In genomic region chr1:24643362-24644346, GRCh38 we compare ENCODE assay signal across 1 cellular context.
A peak's percentile ranks its signal among the peaks of the same experiment; 100 is the strongest.
TF ChIP-seq lines count a peak whose summit lies in the region.

No MANE protein-coding gene starts in this region.

TF ChIP-seq in HepG2, 621 proteins besides CTCF, POLR2A, EP300 and RAD21 (continued from another document):
- TF ChIP-seq, protein P1, sequence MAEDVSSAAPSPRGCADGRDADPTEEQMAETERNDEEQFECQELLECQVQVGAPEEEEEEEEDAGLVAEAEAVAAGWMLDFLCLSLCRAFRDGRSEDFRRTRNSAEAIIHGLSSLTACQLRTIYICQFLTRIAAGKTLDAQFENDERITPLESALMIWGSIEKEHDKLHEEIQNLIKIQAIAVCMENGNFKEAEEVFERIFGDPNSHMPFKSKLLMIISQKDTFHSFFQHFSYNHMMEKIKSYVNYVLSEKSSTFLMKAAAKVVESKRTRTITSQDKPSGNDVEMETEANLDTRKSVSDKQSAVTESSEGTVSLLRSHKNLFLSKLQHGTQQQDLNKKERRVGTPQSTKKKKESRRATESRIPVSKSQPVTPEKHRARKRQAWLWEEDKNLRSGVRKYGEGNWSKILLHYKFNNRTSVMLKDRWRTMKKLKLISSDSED (CRISPR knock-in tag; IDR thresholded peaks at IDR 0.05) = no peak
- no peak for TF ChIP-seq ISX (CRISPR knock-in tag; conservative IDR thresholded peaks at IDR 0.05)
- TF ChIP-seq HMGA1 (CRISPR knock-in tag; conservative IDR thresholded peaks at IDR 0.05) = no peak
- TF ChIP-seq ZSCAN9 (CRISPR knock-in tag; IDR thresholded peaks at IDR 0.05; ENCODE audit: borderline replicate concordance) = no peak
- TF ChIP-seq, protein P2, sequence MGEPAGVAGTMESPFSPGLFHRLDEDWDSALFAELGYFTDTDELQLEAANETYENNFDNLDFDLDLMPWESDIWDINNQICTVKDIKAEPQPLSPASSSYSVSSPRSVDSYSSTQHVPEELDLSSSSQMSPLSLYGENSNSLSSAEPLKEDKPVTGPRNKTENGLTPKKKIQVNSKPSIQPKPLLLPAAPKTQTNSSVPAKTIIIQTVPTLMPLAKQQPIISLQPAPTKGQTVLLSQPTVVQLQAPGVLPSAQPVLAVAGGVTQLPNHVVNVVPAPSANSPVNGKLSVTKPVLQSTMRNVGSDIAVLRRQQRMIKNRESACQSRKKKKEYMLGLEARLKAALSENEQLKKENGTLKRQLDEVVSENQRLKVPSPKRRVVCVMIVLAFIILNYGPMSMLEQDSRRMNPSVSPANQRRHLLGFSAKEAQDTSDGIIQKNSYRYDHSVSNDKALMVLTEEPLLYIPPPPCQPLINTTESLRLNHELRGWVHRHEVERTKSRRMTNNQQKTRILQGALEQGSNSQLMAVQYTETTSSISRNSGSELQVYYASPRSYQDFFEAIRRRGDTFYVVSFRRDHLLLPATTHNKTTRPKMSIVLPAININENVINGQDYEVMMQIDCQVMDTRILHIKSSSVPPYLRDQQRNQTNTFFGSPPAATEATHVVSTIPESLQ (CRISPR knock-in tag; conservative IDR thresholded peaks at IDR 0.05) = no peak
- no peak for TF ChIP-seq ZNF256 (CRISPR knock-in tag; conservative IDR thresholded peaks at IDR 0.05)
- TF ChIP-seq ZNF274 (CRISPR knock-in tag; IDR thresholded peaks at IDR 0.05) = no peak
- no peak for TF ChIP-seq ZNF510 (CRISPR knock-in tag; IDR thresholded peaks at IDR 0.05; ENCODE audit: low read depth)
- peak; percentile 74; the same call in 1 of the 2 replicates for TF ChIP-seq ZFX (CRISPR knock-in tag; IDR thresholded peaks at IDR 0.05; ENCODE audit: low read depth)
- TF ChIP-seq ZNF703 (CRISPR knock-in tag; IDR thresholded peaks at IDR 0.05; ENCODE audit: borderline replicate concordance) = 0 out of 2 replicates have a peak, but pooled peaks have one; percentile 39
- TF ChIP-seq, protein P3, sequence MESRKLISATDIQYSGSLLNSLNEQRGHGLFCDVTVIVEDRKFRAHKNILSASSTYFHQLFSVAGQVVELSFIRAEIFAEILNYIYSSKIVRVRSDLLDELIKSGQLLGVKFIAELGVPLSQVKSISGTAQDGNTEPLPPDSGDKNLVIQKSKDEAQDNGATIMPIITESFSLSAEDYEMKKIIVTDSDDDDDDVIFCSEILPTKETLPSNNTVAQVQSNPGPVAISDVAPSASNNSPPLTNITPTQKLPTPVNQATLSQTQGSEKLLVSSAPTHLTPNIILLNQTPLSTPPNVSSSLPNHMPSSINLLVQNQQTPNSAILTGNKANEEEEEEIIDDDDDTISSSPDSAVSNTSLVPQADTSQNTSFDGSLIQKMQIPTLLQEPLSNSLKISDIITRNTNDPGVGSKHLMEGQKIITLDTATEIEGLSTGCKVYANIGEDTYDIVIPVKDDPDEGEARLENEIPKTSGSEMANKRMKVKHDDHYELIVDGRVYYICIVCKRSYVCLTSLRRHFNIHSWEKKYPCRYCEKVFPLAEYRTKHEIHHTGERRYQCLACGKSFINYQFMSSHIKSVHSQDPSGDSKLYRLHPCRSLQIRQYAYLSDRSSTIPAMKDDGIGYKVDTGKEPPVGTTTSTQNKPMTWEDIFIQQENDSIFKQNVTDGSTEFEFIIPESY (CRISPR knock-in tag; IDR thresholded peaks at IDR 0.05) = no peak
- no peak for TF ChIP-seq SNAPC4 (CRISPR knock-in tag; IDR thresholded peaks at IDR 0.05)
- no peak for TF ChIP-seq ONECUT2 (CRISPR knock-in tag; IDR thresholded peaks at IDR 0.05)
- no peak for TF ChIP-seq PLRG1 (conservative IDR thresholded peaks at IDR 0.05)
- TF ChIP-seq ZNF773 (CRISPR knock-in tag; IDR thresholded peaks at IDR 0.05; ENCODE audit: borderline replicate concordance) = no peak
- peak; percentile 9 for TF ChIP-seq ZNF407 (CRISPR knock-in tag; IDR thresholded peaks at IDR 0.05; ENCODE audit: not compliant biosample characterization)
- TF ChIP-seq MEIS1 (CRISPR knock-in tag; IDR thresholded peaks at IDR 0.05; ENCODE audit: borderline replicate concordance) = no peak
- TF ChIP-seq ZSCAN30 (CRISPR knock-in tag; IDR thresholded peaks at IDR 0.05) = no peak
- no peak for TF ChIP-seq ZNF781 (CRISPR knock-in tag; IDR thresholded peaks at IDR 0.05; ENCODE audit: borderline replicate concordance, not compliant biosample characterization)
- TF ChIP-seq HES4 (CRISPR knock-in tag; IDR thresholded peaks at IDR 0.05; ENCODE audit: borderline replicate concordance) = 0 out of 2 replicates have a peak, but pooled peaks have one; percentile 47
- TF ChIP-seq CBX1 (IDR thresholded peaks at IDR 0.05; ENCODE audit: low read depth) = no peak
- no peak for TF ChIP-seq SMAD1 (CRISPR knock-in tag; IDR thresholded peaks at IDR 0.05; ENCODE audit: borderline replicate concordance, low read depth)
- no peak for TF ChIP-seq ZMYM4 (CRISPR knock-in tag; IDR thresholded peaks at IDR 0.05)
- no peak; the same call in 1 of the 2 replicates for TF ChIP-seq ZNF841 (CRISPR knock-in tag; IDR thresholded peaks at IDR 0.05; ENCODE audit: borderline replicate concordance)
- TF ChIP-seq ZNF768 (CRISPR knock-in tag; IDR thresholded peaks at IDR 0.05) = peak; percentile 33; the same call in 1 of the 2 replicates
- no peak for TF ChIP-seq KAT2B (IDR thresholded peaks at IDR 0.05; ENCODE audit: borderline replicate concordance, low read depth, low read length)
- TF ChIP-seq SRSF4 (IDR thresholded peaks at IDR 0.05; ENCODE audit: low read depth, low read length, poor library complexity, severe bottlenecking) = no peak
- peak; percentile 13; the same call in 1 of the 2 replicates for TF ChIP-seq ZBTB4 (CRISPR knock-in tag; IDR thresholded peaks at IDR 0.05; ENCODE audit: borderline replicate concordance)
- TF ChIP-seq ZNF557 (CRISPR knock-in tag; IDR thresholded peaks at IDR 0.05) = no peak
- TF ChIP-seq ZBTB38 (CRISPR knock-in tag; IDR thresholded peaks at IDR 0.05) = 0 out of 2 replicates have a peak, but pooled peaks have one; percentile 8
- peak; percentile 2; the same call in 1 of the 2 replicates for TF ChIP-seq ZNF329 (CRISPR knock-in tag; IDR thresholded peaks at IDR 0.05; ENCODE audit: low read depth)
- TF ChIP-seq ZNF709 (CRISPR knock-in tag; IDR thresholded peaks at IDR 0.05) = no peak
- TF ChIP-seq ZC3H13 (CRISPR knock-in tag; IDR thresholded peaks at IDR 0.05) = no peak; the same call in 1 of the 2 replicates
- TF ChIP-seq KLF15 (CRISPR knock-in tag; IDR thresholded peaks at IDR 0.05; ENCODE audit: borderline replicate concordance) = no peak
TF ChIP-seq in HepG2: peak in this region for 64.
